ENCODE assay signal across 12 cellular contexts in genomic region chr17:82881900-82882714, GRCh38. TPM values are rescaled to one million over a fixed set of nuclear protein-coding genes. Genes with fewer than 3 reads are reported as not detected.
DNase-seq lines count a peak whose midpoint lies in the region; ATAC-seq and TF ChIP-seq lines count a peak whose summit lies in the region.
"Had no signal": no experiment of that assay in that cellular context is flagged by ENCODE, and none has a peak within 500 bp of the region (broad histone marks: within the 10 kb centered on the region; RNA-seq: fewer than 3 reads in every experiment).

No MANE protein-coding gene starts in this region.

- ATAC-seq in activated CD8-positive, alpha-beta T cell treated with anti-CD3 and anti-CD28 coated beads for 36 hours = peak; percentile 12
- ATAC-seq in gastrocnemius medialis = peak; percentile 49 to 60

- H3K4me1 Mint-ChIP-seq in activated CD8-positive, alpha-beta T cell treated with anti-CD3 and anti-CD28 coated beads for 36 hours (ENCODE audit: low read depth) = peaks cover 74% of the 10 kb centered on the region

- CTCF ChIA-PET in activated CD8-positive, alpha-beta T cell treated with anti-CD3 and anti-CD28 coated beads for 36 hours (lab: Charles Lee) = interaction anchor here (1.0 to 3.9 kb wide), 2 partner anchors 11 to 101 kb away, joined by 3 to 23 read pairs; no protein-coding TSS in a partner anchor

- H3K27ac ChIP-seq in left ventricle myocardium inferior (replicated peaks) = peak overlapping the region; percentile 42
- peak overlapping the region; percentile 32 to 61 (median 50) for H3K27ac ChIP-seq in gastrocnemius medialis
- H3K27ac ChIP-seq: neutrophil had no signal

- POLR2A ChIA-PET in activated CD8-positive, alpha-beta T cell treated with anti-CD3 and anti-CD28 coated beads for 36 hours (lab: Charles Lee) = interaction anchor here (1.1 to 5.7 kb wide), 3 partner anchors 10 to 363 kb away, joined by 3 to 34 read pairs (median 4); partner anchors contain the start of gene FOXK2

- H3K27ac Mint-ChIP-seq in activated CD8-positive, alpha-beta T cell treated with anti-CD3 and anti-CD28 coated beads for 36 hours = peak overlapping the region; percentile 93

- H3K4me1 ChIP-seq in left ventricle myocardium inferior = peaks cover 69% of the 10 kb centered on the region
- H3K4me1 ChIP-seq in gastrocnemius medialis = peaks cover 11 to 36% of the 10 kb centered on the region in 2 donors

- peaks cover 14% of the 10 kb centered on the region for H3K36me3 Mint-ChIP-seq in activated CD8-positive, alpha-beta T cell treated with anti-CD3 and anti-CD28 coated beads for 36 hours (ENCODE audit: low read depth)

- in situ Hi-C loops in gastrocnemius medialis (cut with MboI; ENCODE audit: low sequenced_read_pairs in 4 of 4) = no loop called here

- DNase-seq in ELF-1 (ENCODE audit: low read depth, low spot score) (peak; percentile 65), left ventricle myocardium inferior (peak; percentile 57), gastrocnemius medialis (peak; percentile 70 to 82), T-helper 9 cell (no peak), NCI-H1436 (lab: John Stamatoyannopoulos, UW) (no peak), NCI-H226 (no peak), iPS-NIHi7 (ENCODE audit: extremely low spot score) (no peak)
- DNase-seq in activated CD8-positive, alpha-beta T cell treated with anti-CD3 and anti-CD28 coated beads for 36 hours = no peak
- DNase-seq: H7 had no signal

- no peak overlapping the region for H3K4me3 ChIP-seq in left ventricle myocardium inferior
- H3K4me3 ChIP-seq in gastrocnemius medialis = no peak overlapping the region

- intact Hi-C loops in activated CD8-positive, alpha-beta T cell treated with anti-CD3 and anti-CD28 coated beads for 36 hours (cut with micrococcal nuclease) = no loop called here
- intact Hi-C loops in left ventricle myocardium inferior (cut with micrococcal nuclease) = no loop called here
- intact Hi-C loops in gastrocnemius medialis (cut with DNase I; ENCODE audit: low total_unique reads) = no loop called here

- TF ChIP-seq CTCF in activated CD8-positive, alpha-beta T cell treated with anti-CD3 and anti-CD28 coated beads for 36 hours (IDR thresholded peaks at IDR 0.05) = no peak
- TF ChIP-seq CTCF in left ventricle myocardium inferior (IDR thresholded peaks at IDR 0.05; ENCODE audit: borderline replicate concordance) (no peak), gastrocnemius medialis (IDR thresholded peaks at IDR 0.05 in 4 of 5, conservative IDR thresholded peaks at IDR 0.05 in 1 of 5) (no peak)

- H3K27me3 Mint-ChIP-seq in activated CD8-positive, alpha-beta T cell treated with anti-CD3 and anti-CD28 coated beads for 36 hours = no peaks in the 10 kb centered on the region

- H3K4me3 Mint-ChIP-seq in activated CD8-positive, alpha-beta T cell treated with anti-CD3 and anti-CD28 coated beads for 36 hours = peak overlapping the region; percentile 71

- no peak for TF ChIP-seq POLR2A in gastrocnemius medialis (IDR thresholded peaks at IDR 0.05)

- H3K36me3 ChIP-seq in left ventricle myocardium inferior = no peaks in the 10 kb centered on the region
- no peaks in the 10 kb centered on the region for H3K36me3 ChIP-seq in gastrocnemius medialis
- H3K36me3 ChIP-seq: neutrophil had no signal

- H3K9me3 ChIP-seq in left ventricle myocardium inferior (replicated peaks) (no peaks in the 10 kb centered on the region), gastrocnemius medialis (no peaks in the 10 kb centered on the region)
- H3K9me3 ChIP-seq: neutrophil had no signal

- H3K27me3 ChIP-seq in left ventricle myocardium inferior (ENCODE audit: low read depth) (no peaks in the 10 kb centered on the region), gastrocnemius medialis (no peaks in the 10 kb centered on the region)
- H3K27me3 ChIP-seq: neutrophil had no signal

- H3K9me3 Mint-ChIP-seq in activated CD8-positive, alpha-beta T cell treated with anti-CD3 and anti-CD28 coated beads for 36 hours = no peaks in the 10 kb centered on the region

RNA-seq across cellular contexts. Expression of gene ZNF750, which starts 42.3 kb away (rescaled TPM):
- total RNA-seq in activated CD8-positive, alpha-beta T cell treated with anti-CD3 and anti-CD28 coated beads for 36 hours = not detected
- not detected for total RNA-seq in left ventricle myocardium inferior
- 10 to 100 TPM in 2 of 4 donors, 1 to 10 TPM in 2; 2.5 to 17.8 (median 11.7) TPM for total RNA-seq in gastrocnemius medialis
- total RNA-seq: cerebellum, H7, subcutaneous adipose tissue had no signal

Comparison
In these comparisons a context has a peak if more than half of its experiments do, and no peak if none do; other contexts are left out.
1. DNase-seq: peak in ELF-1 (single experiment), left ventricle myocardium inferior (single experiment) and gastrocnemius medialis (2 of 2); none in activated CD8-positive, alpha-beta T cell treated with anti-CD3 and anti-CD28 coated beads for 36 hours (single experiment), T-helper 9 cell (single experiment), NCI-H1436 (single experiment), NCI-H226 (single experiment) and iPS-NIHi7 (single experiment).